1 cellular context compared by ENCODE assay signal in genomic region chr3:79598594-79598993, GRCh38.
TF ChIP-seq lines count a peak whose summit lies in the region.

No MANE protein-coding gene starts in this region.

TF ChIP-seq in H1, 55 proteins besides CTCF, POLR2A, EP300 and RAD21:
- TF ChIP-seq ASH2L (IDR thresholded peaks at IDR 0.05; ENCODE audit: low read length) (no peak), CREB1 (IDR thresholded peaks at IDR 0.05) (no peak), SUZ12 (IDR thresholded peaks at IDR 0.05; ENCODE audit: low read length) (no peak), KDM1A (IDR thresholded peaks at IDR 0.05; ENCODE audit: borderline replicate concordance, low read length) (no peak), TEAD4 (IDR thresholded peaks at IDR 0.05; ENCODE audit: low read depth, low read length) (no peak), YY1 (IDR thresholded peaks at IDR 0.05; ENCODE audit: low read depth, low read length) (no peak), JUN (IDR thresholded peaks at IDR 0.05; ENCODE audit: low read depth, low read length) (no peak), TAF1 (IDR thresholded peaks at IDR 0.05; ENCODE audit: low read depth, low read length) (no peak), SIRT6 (IDR thresholded peaks at IDR 0.05; ENCODE audit: low read length) (no peak)
- TF ChIP-seq, protein P1, sequence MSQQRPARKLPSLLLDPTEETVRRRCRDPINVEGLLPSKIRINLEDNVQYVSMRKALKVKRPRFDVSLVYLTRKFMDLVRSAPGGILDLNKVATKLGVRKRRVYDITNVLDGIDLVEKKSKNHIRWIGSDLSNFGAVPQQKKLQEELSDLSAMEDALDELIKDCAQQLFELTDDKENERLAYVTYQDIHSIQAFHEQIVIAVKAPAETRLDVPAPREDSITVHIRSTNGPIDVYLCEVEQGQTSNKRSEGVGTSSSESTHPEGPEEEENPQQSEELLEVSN (IDR thresholded peaks at IDR 0.05): no peak
- TF ChIP-seq, protein P2, sequence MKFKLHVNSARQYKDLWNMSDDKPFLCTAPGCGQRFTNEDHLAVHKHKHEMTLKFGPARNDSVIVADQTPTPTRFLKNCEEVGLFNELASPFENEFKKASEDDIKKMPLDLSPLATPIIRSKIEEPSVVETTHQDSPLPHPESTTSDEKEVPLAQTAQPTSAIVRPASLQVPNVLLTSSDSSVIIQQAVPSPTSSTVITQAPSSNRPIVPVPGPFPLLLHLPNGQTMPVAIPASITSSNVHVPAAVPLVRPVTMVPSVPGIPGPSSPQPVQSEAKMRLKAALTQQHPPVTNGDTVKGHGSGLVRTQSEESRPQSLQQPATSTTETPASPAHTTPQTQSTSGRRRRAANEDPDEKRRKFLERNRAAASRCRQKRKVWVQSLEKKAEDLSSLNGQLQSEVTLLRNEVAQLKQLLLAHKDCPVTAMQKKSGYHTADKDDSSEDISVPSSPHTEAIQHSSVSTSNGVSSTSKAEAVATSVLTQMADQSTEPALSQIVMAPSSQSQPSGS (IDR thresholded peaks at IDR 0.05; ENCODE audit: low read length): no peak
TF ChIP-seq in H1: peak in this region for 0.
